In genomic region chr1:148388260-148389026, GRCh38 we compare ENCODE assay signal across 8 cellular contexts.
DNase-seq lines count a peak whose midpoint lies in the region; ATAC-seq, FAIRE-seq and TF ChIP-seq lines count a peak whose summit lies in the region.

No MANE protein-coding gene starts in this region.

- H4K5ac ChIP-seq in H1 (ENCODE audit: insufficient read length, low read depth, low read length) = peak overlapping the region; percentile 18

- peak; percentile 53 for ATAC-seq in HG02571 (IDR thresholded peaks at IDR 0.05; ENCODE audit: unreplicated experiment)
- ATAC-seq in memory B cell (ENCODE audit: low read depth) = peak; percentile 86
- ATAC-seq in HG02973 (IDR thresholded peaks at IDR 0.05; ENCODE audit: unreplicated experiment) = no peak

- H3K9me3 ChIP-seq in H1 (ENCODE audit: insufficient read depth in 2 of 2, low read depth in 1 of 2, low read length in 1 of 2) = no peaks in the 10 kb centered on the region

- peak overlapping the region; percentile 99 for H3K27ac Mint-ChIP-seq in memory B cell

- peak overlapping the region; percentile 83; the same call in 1 of the 2 replicates for H4K8ac ChIP-seq in H1 (ENCODE audit: extremely low read depth, insufficient read depth, low read length)

- H4K20me1 ChIP-seq in H1 (replicated peaks in 1 of 2; ENCODE audit: control insufficient read depth in 1 of 2, insufficient read depth in 2 of 2, low read length in 2 of 2) = no peaks in the 10 kb centered on the region

- H3K79me2 ChIP-seq in H1 (ENCODE audit: control insufficient read depth in 1 of 2, insufficient read depth in 2 of 2, low read length in 2 of 2) = no peaks in the 10 kb centered on the region

- H3K56ac ChIP-seq in H1 (replicated peaks; ENCODE audit: insufficient read length, low read depth, low read length) = no peak overlapping the region

- TF ChIP-seq EP300 in H1 (IDR thresholded peaks at IDR 0.05; ENCODE audit: borderline replicate concordance in 1 of 2, low read depth in 2 of 2, low read length in 2 of 2) = no peak

- no peaks in the 10 kb centered on the region for H3K79me1 ChIP-seq in H1 (ENCODE audit: low read depth, low read length)

- H3K27me3 Mint-ChIP-seq in memory B cell = no peaks in the 10 kb centered on the region

- DNase-seq in ELF-1 (ENCODE audit: low read depth, low spot score) (peak; percentile 97), NCI-H748 treated with DMSO at 0.1 percent for 48 hours (lab: John Stamatoyannopoulos, UW) (peak; percentile 81), H1 (ENCODE audit: low read depth in 1 of 2, low spot score in 2 of 2) (peak; percentile 87), memory B cell (ENCODE audit: low spot score in 2 of 2) (peak; percentile 67 to 80)
- peak; percentile 77 for DNase-seq in activated CD8-positive, alpha-beta memory T cell treated with anti-CD3 and anti-CD28 coated beads, Interleukin-2, amount 50 U/mL, for 1 hour (ENCODE audit: extremely low read depth)
- peak; percentile 70 to 78 (median 75) for DNase-seq in stimulated activated CD4-positive, alpha-beta T cell treated with anti-CD3 and anti-CD28 coated beads, TNF-alpha, amount 100 ng/mL, for 4 hours (ENCODE audit: low read depth in 3 of 3)

- H2BK15ac ChIP-seq in H1 (ENCODE audit: low read length) = no peak overlapping the region

- H3K23me2 ChIP-seq in H1 (ENCODE audit: low read depth, low read length) = peaks cover 3% of the 10 kb centered on the region; the same call in 1 of the 2 replicates

- no peaks in the 10 kb centered on the region for H3K9me3 Mint-ChIP-seq in memory B cell

- peak overlapping the region; percentile 65 for H3K27ac ChIP-seq in H1 (ENCODE audit: low read depth, low read length)

- no peak overlapping the region for H2AK5ac ChIP-seq in H1 (ENCODE audit: low read depth, low read length)

- H3K27me3 ChIP-seq in H1 (replicated peaks in 1 of 4; ENCODE audit: control insufficient read depth in 3 of 4, extremely low read depth in 1 of 4, insufficient read depth in 3 of 4, low read length in 3 of 4) = no peaks in the 10 kb centered on the region

- POLR2A ChIA-PET in H1 (lab: Charles Lee; ENCODE audit: partially characterized antibody) = interaction anchor here (0.7 to 3.1 kb wide), 10 partner anchors 10 to 134 kb away, joined by 3 to 20 read pairs (median 6); no protein-coding TSS in a partner anchor

- no peaks in the 10 kb centered on the region for H3K36me3 ChIP-seq in H1 (ENCODE audit: control insufficient read depth in 2 of 4, insufficient read depth in 4 of 4, low read length in 3 of 4)

- peak overlapping the region; percentile 91 for H3K4me3 Mint-ChIP-seq in memory B cell

- H2BK120ac ChIP-seq in H1 (replicated peaks; ENCODE audit: low read depth, low read length) = no peak overlapping the region

- H3K14ac ChIP-seq in H1 (ENCODE audit: insufficient read length) = no peak overlapping the region

- no peak for TF ChIP-seq CTCF in H1 (IDR thresholded peaks at IDR 0.05; ENCODE audit: control extremely low read depth in 1 of 3, insufficient read depth in 1 of 3, low read depth in 1 of 3, low read length in 3 of 3)

- H3K4me2 ChIP-seq in H1 (ENCODE audit: insufficient read depth in 1 of 2, low read depth in 2 of 2, low read length in 2 of 2) = peak overlapping the region; percentile 75

- peak overlapping the region; percentile 95 for H2BK5ac ChIP-seq in H1 (ENCODE audit: low read depth, low read length)

- no peak overlapping the region for H3K18ac ChIP-seq in H1 (ENCODE audit: extremely low read depth, low read length)

- WGBS in H1 (ENCODE audit: extremely low coverage in 1 of 2, insufficient coverage in 1 of 2, insufficient read length in 1 of 2, insufficient replicate concordance in 2 of 2, low coverage in 1 of 2, low lambda C conversion rate in 2 of 2, missing lambda C conversion rate in 1 of 2), 2 experiments = 11% methylated on average over 39 of the region's 40 CpGs; no CpG with 5 or more reads in 1 of the 2 experiments

- H2BK20ac ChIP-seq in H1 (ENCODE audit: low read length) = no peak overlapping the region

- CTCF ChIA-PET in H1 (lab: Charles Lee; ENCODE audit: partially characterized antibody) = interaction anchor here (1.4 kb wide), 1 partner anchor 16 kb away, joined by 4 read pairs; no protein-coding TSS in a partner anchor

- peak overlapping the region; percentile 84 for H4K91ac ChIP-seq in H1 (replicated peaks; ENCODE audit: insufficient read length, low read length)

- peak overlapping the region; percentile 40; the same call in 1 of the 2 replicates for H2BK12ac ChIP-seq in H1 (ENCODE audit: low read depth, low read length)

- peak overlapping the region; percentile 92; the same call in 1 of the 2 replicates for H2AFZ ChIP-seq in H1 (ENCODE audit: low read length)

- FAIRE-seq in H1 (lab: Jason Lieb, UNC) = no peak

- H3K4ac ChIP-seq in H1 (replicated peaks; ENCODE audit: insufficient read length, low read depth, low read length) = no peak overlapping the region

- peak; percentile 87 to 99 for TF ChIP-seq POLR2A in H1 (IDR thresholded peaks at IDR 0.05; ENCODE audit: control extremely low read depth in 1 of 2, low read depth in 2 of 2, low read length in 2 of 2)

- H3K23ac ChIP-seq in H1 (ENCODE audit: insufficient read length) = no peak overlapping the region

- peak overlapping the region in 3 of 4 experiments; percentile 59 to 73 (median 70); a peak in 6 of 7 replicates for H3K9ac ChIP-seq in H1 (replicated peaks in 1 of 4; ENCODE audit: extremely low read depth in 1 of 4, low read depth in 3 of 4, low read length in 3 of 4)

- H3K4me3 ChIP-seq in H1 (ENCODE audit: extremely low read depth in 1 of 4, insufficient read depth in 2 of 4, low read depth in 3 of 4, low read length in 4 of 4) = peak overlapping the region; percentile 46 to 65 (median 52)

- H3K4me1 Mint-ChIP-seq in memory B cell = peaks cover 36% of the 10 kb centered on the region

- peaks cover 0 to 4% (median 0%) of the 10 kb centered on the region in 4 experiments; a peak in 2 of 7 replicates for H3K4me1 ChIP-seq in H1 (replicated peaks in 1 of 4; ENCODE audit: control insufficient read depth in 3 of 4, insufficient read depth in 4 of 4, low read length in 3 of 4)

- no peaks in the 10 kb centered on the region for H3K36me3 Mint-ChIP-seq in memory B cell

- TF ChIP-seq RAD21 in H1 (IDR thresholded peaks at IDR 0.05 in 1 of 2, conservative IDR thresholded peaks at IDR 0.05 in 1 of 2; ENCODE audit: low read depth in 2 of 2, low read length in 2 of 2) = no peak

TF ChIP-seq in H1, 55 proteins besides CTCF, POLR2A, EP300 and RAD21 (continues in another document):
- TF ChIP-seq SRF (IDR thresholded peaks at IDR 0.05; ENCODE audit: low read depth, low read length) = no peak
- peak; percentile 79; the same call in 1 of the 2 replicates for TF ChIP-seq GTF2F1 (IDR thresholded peaks at IDR 0.05; ENCODE audit: borderline replicate concordance, low read depth, low read length)
- peak; percentile 65 for TF ChIP-seq CEBPB (IDR thresholded peaks at IDR 0.05; ENCODE audit: low read depth, low read length)
- TF ChIP-seq EGR1 (IDR thresholded peaks at IDR 0.05; ENCODE audit: borderline replicate concordance, low read depth, low read length) = no peak; the same call in 1 of the 2 replicates
- peak; percentile 96 for TF ChIP-seq TAF7 (optimal IDR thresholded peaks at IDR 0.05; ENCODE audit: borderline replicate concordance, low read depth, low read length)
- peak; percentile 84 for TF ChIP-seq MAX (IDR thresholded peaks at IDR 0.05)
- TF ChIP-seq CREB1 (IDR thresholded peaks at IDR 0.05) = peak; percentile 93
- TF ChIP-seq SP1 (IDR thresholded peaks at IDR 0.05; ENCODE audit: low read depth, low read length) = peak; percentile 48; the same call in 1 of the 2 replicates
- no peak for TF ChIP-seq SP4 (IDR thresholded peaks at IDR 0.05; ENCODE audit: low read length)
- no peak for TF ChIP-seq BCL11A (IDR thresholded peaks at IDR 0.05; ENCODE audit: low read depth in 2 of 2, low read length in 2 of 2)
- TF ChIP-seq SIRT6 (IDR thresholded peaks at IDR 0.05; ENCODE audit: low read length) = no peak
- TF ChIP-seq CTBP2 (IDR thresholded peaks at IDR 0.05; ENCODE audit: borderline replicate concordance, insufficient read depth, insufficient read length, low read length) = peak; percentile 27
- TF ChIP-seq, protein P1, sequence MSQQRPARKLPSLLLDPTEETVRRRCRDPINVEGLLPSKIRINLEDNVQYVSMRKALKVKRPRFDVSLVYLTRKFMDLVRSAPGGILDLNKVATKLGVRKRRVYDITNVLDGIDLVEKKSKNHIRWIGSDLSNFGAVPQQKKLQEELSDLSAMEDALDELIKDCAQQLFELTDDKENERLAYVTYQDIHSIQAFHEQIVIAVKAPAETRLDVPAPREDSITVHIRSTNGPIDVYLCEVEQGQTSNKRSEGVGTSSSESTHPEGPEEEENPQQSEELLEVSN (IDR thresholded peaks at IDR 0.05) = peak; percentile 92
- no peak; the same call in 1 of the 2 replicates for TF ChIP-seq GABPA (IDR thresholded peaks at IDR 0.05; ENCODE audit: borderline replicate concordance, insufficient read depth, low read length)
- TF ChIP-seq POLR2AphosphoS5 (IDR thresholded peaks at IDR 0.05; ENCODE audit: low read depth, low read length) = peak; percentile 93
- no peak for TF ChIP-seq BRCA1 (IDR thresholded peaks at IDR 0.05; ENCODE audit: low read depth, low read length)
- TF ChIP-seq TBP (IDR thresholded peaks at IDR 0.05; ENCODE audit: low read depth, low read length) = peak; percentile 78; the same call in 1 of the 2 replicates
- TF ChIP-seq CHD2 (IDR thresholded peaks at IDR 0.05; ENCODE audit: low read length) = no peak
- TF ChIP-seq, protein P2, sequence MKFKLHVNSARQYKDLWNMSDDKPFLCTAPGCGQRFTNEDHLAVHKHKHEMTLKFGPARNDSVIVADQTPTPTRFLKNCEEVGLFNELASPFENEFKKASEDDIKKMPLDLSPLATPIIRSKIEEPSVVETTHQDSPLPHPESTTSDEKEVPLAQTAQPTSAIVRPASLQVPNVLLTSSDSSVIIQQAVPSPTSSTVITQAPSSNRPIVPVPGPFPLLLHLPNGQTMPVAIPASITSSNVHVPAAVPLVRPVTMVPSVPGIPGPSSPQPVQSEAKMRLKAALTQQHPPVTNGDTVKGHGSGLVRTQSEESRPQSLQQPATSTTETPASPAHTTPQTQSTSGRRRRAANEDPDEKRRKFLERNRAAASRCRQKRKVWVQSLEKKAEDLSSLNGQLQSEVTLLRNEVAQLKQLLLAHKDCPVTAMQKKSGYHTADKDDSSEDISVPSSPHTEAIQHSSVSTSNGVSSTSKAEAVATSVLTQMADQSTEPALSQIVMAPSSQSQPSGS (IDR thresholded peaks at IDR 0.05; ENCODE audit: low read length) = 0 out of 2 replicates have a peak, but pooled peaks have one; percentile 21
- no peak for TF ChIP-seq TCF12 (IDR thresholded peaks at IDR 0.05; ENCODE audit: low read depth, low read length)
- TF ChIP-seq TEAD4 (IDR thresholded peaks at IDR 0.05; ENCODE audit: low read depth, low read length) = no peak
- no peak for TF ChIP-seq ZNF274 (IDR thresholded peaks at IDR 0.05; ENCODE audit: borderline replicate concordance, extremely low read depth, low read length)
